In genomic region chrX:1462110-1462509, GRCh38 we compare ENCODE assay signal across 1 cellular context.
TF ChIP-seq lines count a peak whose summit lies in the region.

No MANE protein-coding gene starts in this region.

TF ChIP-seq in endothelial cell of umbilical vein, 7 proteins besides CTCF, POLR2A, EP300 and RAD21:
- TF ChIP-seq, protein P1, sequence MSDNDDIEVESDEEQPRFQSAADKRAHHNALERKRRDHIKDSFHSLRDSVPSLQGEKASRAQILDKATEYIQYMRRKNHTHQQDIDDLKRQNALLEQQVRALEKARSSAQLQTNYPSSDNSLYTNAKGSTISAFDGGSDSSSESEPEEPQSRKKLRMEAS (IDR thresholded peaks at IDR 0.05; ENCODE audit: insufficient read depth, insufficient read length): no peak
- TF ChIP-seq MYC (IDR thresholded peaks at IDR 0.05; ENCODE audit: low read depth, low read length): no peak
- TF ChIP-seq EZH2 (IDR thresholded peaks at IDR 0.05; ENCODE audit: borderline replicate concordance, low read depth, low read length, severe bottlenecking): no peak
- no peak for TF ChIP-seq JUN (IDR thresholded peaks at IDR 0.05; ENCODE audit: borderline replicate concordance, insufficient read depth, insufficient read length, low read depth)
- TF ChIP-seq POLR2AphosphoS5 (IDR thresholded peaks at IDR 0.05; ENCODE audit: insufficient read depth, low read depth, low read length): no peak
- no peak for TF ChIP-seq GATA2 (IDR thresholded peaks at IDR 0.05; ENCODE audit: insufficient read depth, insufficient read length, low read depth, low read length)
- TF ChIP-seq FOS (IDR thresholded peaks at IDR 0.05; ENCODE audit: borderline replicate concordance, insufficient read depth, low read length): no peak
TF ChIP-seq in endothelial cell of umbilical vein: peak in this region for 0.
